In the genomic region with DNA sequence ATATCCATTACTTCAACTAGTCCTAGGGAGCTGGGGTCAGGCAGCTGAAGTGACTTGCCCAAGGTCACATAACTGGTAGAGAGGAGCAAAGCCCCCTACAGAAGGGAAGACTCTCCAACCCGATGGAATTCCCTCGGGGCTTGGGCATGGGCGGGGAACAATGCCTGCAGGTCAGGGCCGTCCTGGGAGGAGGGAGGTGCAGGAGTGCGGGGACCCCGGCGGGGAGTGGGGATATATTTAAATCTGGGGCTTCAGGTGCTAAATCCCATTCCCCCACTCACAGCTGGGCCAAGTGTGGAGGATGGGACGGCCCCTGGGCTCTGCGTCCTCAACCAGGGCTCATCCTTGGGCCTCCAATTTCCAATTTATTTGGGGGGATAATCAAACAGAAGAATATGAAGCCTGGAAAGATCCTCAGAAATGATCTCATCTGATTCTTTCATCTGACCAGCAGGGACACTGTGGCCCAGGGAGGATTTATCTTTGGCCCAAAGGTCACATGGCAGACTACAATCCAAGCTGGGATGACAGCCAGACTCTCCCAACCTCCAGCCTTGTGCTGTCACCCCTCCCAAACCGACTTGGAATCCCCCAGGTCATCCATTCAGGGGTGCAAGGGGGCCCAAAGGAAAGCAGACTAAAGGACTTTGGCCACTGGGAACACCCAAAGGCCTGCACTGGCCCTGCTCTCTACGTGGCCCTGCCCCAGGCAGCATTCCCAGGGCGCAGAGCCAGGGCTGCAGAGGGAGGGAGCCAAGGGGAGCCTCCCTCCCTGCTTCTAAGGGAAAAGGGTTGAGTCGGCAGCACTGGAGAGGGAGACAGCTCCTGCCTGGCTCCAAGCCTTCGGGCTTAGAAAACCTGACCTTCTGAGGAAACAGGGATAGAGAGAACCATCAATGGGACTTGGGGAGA, we compare ENCODE assay signal across 9 cellular contexts. TPM values are rescaled to one million over a fixed set of nuclear protein-coding genes. Genes with fewer than 3 reads are reported as not detected.
DNase-seq lines count a peak whose midpoint lies in the region; ATAC-seq and TF ChIP-seq lines count a peak whose summit lies in the region.
"Had no signal": no experiment of that assay in that cellular context is flagged by ENCODE, and none has a peak within 500 bp of the region (broad histone marks: within the 10 kb centered on the region; RNA-seq: fewer than 3 reads in every experiment).

No MANE protein-coding gene starts in this region.

- 39 to 51% (median 44%) methylated on average over 8 to 14 of the region's 14 CpGs for WGBS in stomach, 5 donors

- H3K9me3 ChIP-seq in stomach = no peaks in the 10 kb centered on the region

- TF ChIP-seq POLR2A in stomach (IDR thresholded peaks at IDR 0.05) = no peak

- TF ChIP-seq CTCF in stomach (IDR thresholded peaks at IDR 0.05) = no peak
- no peak for TF ChIP-seq CTCF in WTC11 (IDR thresholded peaks at IDR 0.05)

- H3K4me1 ChIP-seq in stomach = peaks cover 41 to 56% (median 45%) of the 10 kb centered on the region in 4 donors

- TF ChIP-seq EP300 in stomach (IDR thresholded peaks at IDR 0.05) = no peak

- H3K9me3 Mint-ChIP-seq in WTC11 = peaks cover 20% of the 10 kb centered on the region

- peaks cover 18% of the 10 kb centered on the region for H3K36me3 Mint-ChIP-seq in WTC11

- CTCF ChIA-PET in WTC11 (lab: Charles Lee) = interaction anchor here (1.0 to 4.9 kb wide), 14 partner anchors 9 to 199 kb away, joined by 3 to 49 read pairs (median 4); partner anchors contain the start of genes C1QTNF6 and IL2RB

- H3K4me1 Mint-ChIP-seq in WTC11 = peaks cover 33% of the 10 kb centered on the region

- no peak overlapping the region for H3K4me3 Mint-ChIP-seq in WTC11

- intact Hi-C loops in stomach (cut with DNase I; ENCODE audit: low total_unique reads) = no loop called here

- H3K27ac Mint-ChIP-seq in WTC11 = no peak overlapping the region

- peak overlapping the region; percentile 38 to 97 (median 97) for H3K27ac ChIP-seq in stomach

- no peak overlapping the region for H3K4me3 ChIP-seq in stomach

- no peaks in the 10 kb centered on the region for H3K36me3 ChIP-seq in stomach

- peak; percentile 1 for DNase-seq in DMS79 treated with DMSO at 0.1 percent for 48 hours (lab: John Stamatoyannopoulos, UW)
- DNase-seq in DMS79 (lab: John Stamatoyannopoulos, UW) = no peak
- DNase-seq in amniotic stem cell (lab: John Stamatoyannopoulos, UW) = peak; percentile 36
- DNase-seq in hypothalamus (lab: John Stamatoyannopoulos, UW) = peak in 33 of 51 donors; percentile 9 to 73 (median 40)
- DNase-seq in stomach = peak; percentile 91
- no peak for DNase-seq in NCI-H2107 (lab: John Stamatoyannopoulos, UW)
- no peak for DNase-seq in WTC11 (ENCODE audit: low spot score)
- DNase-seq in stimulated activated naive CD4-positive, alpha-beta T cell (lab: John Stamatoyannopoulos, UW) = no peak

- no peak for ATAC-seq in WTC11

- peaks cover 3% of the 10 kb centered on the region; the same call in 1 of the 2 replicates for H3K27me3 Mint-ChIP-seq in WTC11 (ENCODE audit: low read depth)
- H3K27me3 Mint-ChIP-seq: B cell had no signal

- POLR2A ChIA-PET in WTC11 (lab: Charles Lee) = no interaction called here

- no peaks in the 10 kb centered on the region for H3K27me3 ChIP-seq in stomach

TF ChIP-seq in WTC11, 78 proteins besides CTCF, POLR2A, EP300 and RAD21:
- TF ChIP-seq IRF2 (CRISPR knock-in tag; IDR thresholded peaks at IDR 0.05; ENCODE audit: borderline replicate concordance, low read depth) (no peak), SMAD4 (CRISPR knock-in tag; IDR thresholded peaks at IDR 0.05) (no peak), ELF4 (CRISPR knock-in tag; IDR thresholded peaks at IDR 0.05; ENCODE audit: low read depth) (no peak), MLX (CRISPR knock-in tag; IDR thresholded peaks at IDR 0.05) (no peak), NR3C1 (CRISPR knock-in tag; conservative IDR thresholded peaks at IDR 0.05; ENCODE audit: low read depth) (no peak), GABPB1 (CRISPR knock-in tag; IDR thresholded peaks at IDR 0.05) (no peak; the same call in 1 of the 2 replicates), FOXP1 (CRISPR knock-in tag; IDR thresholded peaks at IDR 0.05; ENCODE audit: borderline replicate concordance) (no peak), TCF7 (CRISPR knock-in tag; IDR thresholded peaks at IDR 0.05; ENCODE audit: low read depth) (no peak), ZNF138 (CRISPR knock-in tag; conservative IDR thresholded peaks at IDR 0.05) (no peak), TP53 (CRISPR knock-in tag; IDR thresholded peaks at IDR 0.05) (no peak), FOXJ3 (CRISPR knock-in tag; IDR thresholded peaks at IDR 0.05; ENCODE audit: borderline replicate concordance) (no peak), ZNF317 (CRISPR knock-in tag; IDR thresholded peaks at IDR 0.05; ENCODE audit: borderline replicate concordance, low read depth) (no peak), FOXP4 (CRISPR knock-in tag; IDR thresholded peaks at IDR 0.05) (no peak), ZNF219 (CRISPR knock-in tag; IDR thresholded peaks at IDR 0.05; ENCODE audit: borderline replicate concordance) (no peak)
- TF ChIP-seq, protein P1, sequence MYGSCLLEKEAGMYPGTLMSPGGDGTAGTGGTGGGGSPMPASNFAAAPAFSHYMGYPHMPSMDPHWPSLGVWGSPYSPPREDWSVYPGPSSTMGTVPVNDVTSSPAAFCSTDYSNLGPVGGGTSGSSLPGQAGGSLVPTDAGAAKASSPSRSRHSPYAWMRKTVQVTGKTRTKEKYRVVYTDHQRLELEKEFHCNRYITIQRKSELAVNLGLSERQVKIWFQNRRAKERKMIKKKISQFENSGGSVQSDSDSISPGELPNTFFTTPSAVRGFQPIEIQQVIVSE (CRISPR knock-in tag; IDR thresholded peaks at IDR 0.05; ENCODE audit: borderline replicate concordance) = no peak

RNA-seq across cellular contexts. Expression of gene C1QTNF6, which starts 8.7 kb away (rescaled TPM):
- total RNA-seq in stomach (10 to 100 TPM in 1 of 5 donors, 1 to 10 TPM in 2, under 1 TPM in 1, not detected in 1; 0.45 to 10.4 (median 3.0) TPM), WTC11 (2021) (5.7 to 6.4 TPM (median 5.9 TPM) in 3 replicates)
- polyA plus RNA-seq in stomach = 1 to 10 TPM; 2.3 to 4.5 (median 4.1) TPM

RNA-seq across cellular contexts. Expression of gene SSTR3, which starts 15.5 kb away (rescaled TPM):
- total RNA-seq in stomach = under 1 TPM in 1 of 5 donors, not detected in 4; 0.37 TPM
- under 1 TPM in 2 of 3 donors, not detected in 1; 0.05 to 0.12 TPM for polyA plus RNA-seq in stomach
- 0.21 to 0.25 TPM (median 0.22 TPM) in 3 replicates for total RNA-seq in WTC11 (2021)

RNA-seq across cellular contexts. Expression of gene IL2RB, which starts 47.1 kb away (rescaled TPM):
- total RNA-seq in stomach (1 to 10 TPM in 2 of 5 donors, under 1 TPM in 1, not detected in 2; 0.73 to 5.3 (median 5.2) TPM), WTC11 (2021) (0.92 to 1.4 TPM (median 1.1 TPM) in 3 replicates)
- polyA plus RNA-seq in stomach = 1 to 10 TPM in 1 of 3 donors, under 1 TPM in 2; 0.44 to 2.6 (median 0.58) TPM

RNA-seq across cellular contexts. Expression of gene RAC2, which starts 47.3 kb away (rescaled TPM):
- total RNA-seq in stomach (10 to 100 TPM in 3 of 5 donors, 1 to 10 TPM in 2; 1.8 to 50.4 (median 14.2) TPM), WTC11 (2021) (3.6 to 4.9 TPM (median 4.9 TPM) in 3 replicates)
- polyA plus RNA-seq in stomach = 10 to 100 TPM; 17.6 to 23.8 (median 22.8) TPM

Comparison
In these comparisons a context has a peak if more than half of its experiments do, and no peak if none do; other contexts are left out.
1. DNase-seq: peak in DMS79 treated with DMSO at 0.1 percent for 48 hours (single experiment), amniotic stem cell (single experiment), hypothalamus (33 of 51) and stomach (single experiment); none in DMS79 (single experiment), NCI-H2107 (single experiment), WTC11 (single experiment) and stimulated activated naive CD4-positive, alpha-beta T cell (0 of 6).